ENCODE assay signal across 9 cellular contexts in the genomic region with DNA sequence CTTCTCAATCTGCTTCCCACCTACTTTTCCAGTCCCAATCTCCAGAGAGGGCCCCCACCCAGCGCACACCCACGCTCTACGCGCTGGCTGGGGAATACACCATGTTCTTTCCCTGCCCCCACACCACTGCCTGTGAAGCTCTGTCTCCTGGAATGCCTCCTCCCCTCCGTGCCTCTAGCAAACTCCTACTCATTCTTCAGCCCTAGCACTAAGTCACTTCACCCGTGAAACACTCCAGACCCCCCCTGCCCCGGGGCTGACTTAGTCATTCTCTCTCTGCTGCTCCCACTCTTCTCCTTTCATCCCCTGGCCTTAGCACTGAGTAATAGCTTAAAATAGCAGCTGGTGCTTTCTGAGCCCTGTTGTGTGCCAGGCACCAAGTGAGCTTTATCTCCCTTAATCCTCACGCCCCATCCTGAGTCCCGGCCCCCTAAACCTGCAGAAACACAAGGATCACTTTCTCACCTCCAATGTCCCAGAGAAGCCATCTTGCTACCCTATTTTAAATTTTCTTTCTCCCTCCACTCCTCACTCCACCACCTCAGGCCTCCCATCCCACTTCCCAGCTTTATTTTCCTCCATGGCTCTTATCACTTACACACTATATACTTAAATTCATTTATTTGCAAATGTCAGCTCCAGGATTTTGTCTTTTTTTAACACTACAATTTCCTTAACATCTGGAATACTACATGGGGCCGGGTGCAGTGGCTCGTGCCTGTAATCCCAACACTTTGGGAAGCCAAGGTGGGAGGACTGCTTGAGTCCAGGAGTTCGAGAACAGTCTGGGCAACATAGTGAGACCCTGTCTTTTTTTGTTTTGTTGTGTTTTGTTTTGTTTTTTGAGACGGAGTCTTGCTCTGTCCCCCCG. TPM values are rescaled to one million over a fixed set of nuclear protein-coding genes. Genes with fewer than 3 reads are reported as not detected.
DNase-seq lines count a peak whose midpoint lies in the region; ATAC-seq, FAIRE-seq and TF ChIP-seq lines count a peak whose summit lies in the region.
"Had no signal": no experiment of that assay in that cellular context is flagged by ENCODE, and none has a peak within 500 bp of the region (broad histone marks: within the 10 kb centered on the region; RNA-seq: fewer than 3 reads in every experiment).

No MANE protein-coding gene starts in this region.

- H3K27me3 ChIP-seq in IMR-90 (ENCODE audit: control insufficient read depth, insufficient read depth, low read length) (no peaks in the 10 kb centered on the region), adrenal gland (no peaks in the 10 kb centered on the region), keratinocyte (ENCODE audit: control insufficient read depth, extremely low read depth, insufficient read depth, low read length) (no peaks in the 10 kb centered on the region)

- peak overlapping the region; percentile 91 for H2AK5ac ChIP-seq in IMR-90 (ENCODE audit: low read depth, low read length)

- H3K9me3 ChIP-seq in IMR-90 (ENCODE audit: control insufficient read depth, insufficient read depth, low read length) (no peaks in the 10 kb centered on the region), adrenal gland (replicated peaks in 1 of 3) (no peaks in the 10 kb centered on the region), keratinocyte (ENCODE audit: control insufficient read depth, low read depth, low read length) (no peaks in the 10 kb centered on the region)

- 27% methylated on average over 12 of the region's 14 CpGs; no CpG with 5 or more reads in 1 of the 2 experiments for WGBS in IMR-90 (ENCODE audit: extremely low coverage in 2 of 2, insufficient read length in 1 of 2), 2 experiments
- WGBS in adrenal gland, 4 donors, result 41 to 55% (median 45%) methylated on average over 14 of the region's 14 CpGs

- no peak for FAIRE-seq in keratinocyte (lab: Jason Lieb, UNC)
- FAIRE-seq: colon had no signal

- peak overlapping the region; percentile 56 for H2BK5ac ChIP-seq in IMR-90 (ENCODE audit: low read depth, low read length, poor library complexity, severe bottlenecking)

- no peaks in the 10 kb centered on the region for H3K79me1 ChIP-seq in IMR-90 (ENCODE audit: low read depth in 1 of 2, low read length in 2 of 2)

- CTCF ChIA-PET in IMR-90 (lab: Yijun Ruan, JAX), result interaction anchor here (0.7 to 2.9 kb wide), 5 partner anchors 9 to 137 kb away, joined by 3 to 11 read pairs (median 4); no protein-coding TSS in a partner anchor

- H3K4me3 ChIP-seq in IMR-90 (ENCODE audit: insufficient read depth, low read depth, low read length), result no peak overlapping the region
- no peak overlapping the region for H3K4me3 ChIP-seq in adrenal gland
- peak overlapping the region in 1 of 3 experiments; percentile 15 for H3K4me3 ChIP-seq in keratinocyte (ENCODE audit: control insufficient read depth in 2 of 3, extremely low read depth in 1 of 3, insufficient read depth in 2 of 3, low read depth in 1 of 3, low read length in 3 of 3)

- peak overlapping the region; percentile 82 for H2BK120ac ChIP-seq in IMR-90 (ENCODE audit: low read depth, low read length)

- H3K14ac ChIP-seq in IMR-90 (replicated peaks; ENCODE audit: low read depth, low read length), result peak overlapping the region; percentile 82

- peak; percentile 39 for TF ChIP-seq RAD21 in IMR-90 (IDR thresholded peaks at IDR 0.05; ENCODE audit: low read length)

- H2BK15ac ChIP-seq in IMR-90 (ENCODE audit: low read depth, low read length), result peak overlapping the region; percentile 86

- peak overlapping the region; percentile 88 for H2BK20ac ChIP-seq in IMR-90 (ENCODE audit: low read depth, low read length)

- H3K9me1 ChIP-seq in IMR-90 (ENCODE audit: insufficient read depth, low read length) (peaks cover 24% of the 10 kb centered on the region), keratinocyte (ENCODE audit: control insufficient read depth, extremely low read depth, insufficient read depth, low read length) (no peaks in the 10 kb centered on the region)

- dilution Hi-C loops in IMR-90 (cut with HindIII; ENCODE audit: low sequenced_read_pairs, unreplicated experiment), result no loop called here
- dilution Hi-C loops in keratinocyte (cut with MboI; ENCODE audit: extremely low pct_ligation_motif_present, low sequenced_read_pairs), result no loop called here

- no TSS peak for BruUV-seq in IMR-90 (replicated peaks; lab: Mats Ljungman, UMichigan)

- peak overlapping the region; percentile 80 for H3K4ac ChIP-seq in IMR-90 (ENCODE audit: low read depth, low read length)

- in situ Hi-C loops in IMR-90 (cut with MboI; ENCODE audit: low sequenced_read_pairs), result no loop called here

- H4K5ac ChIP-seq in IMR-90 (ENCODE audit: low read depth, low read length), result peak overlapping the region; percentile 40

- H3K56ac ChIP-seq in IMR-90 (ENCODE audit: extremely low read depth, insufficient read depth, low read length), result peak overlapping the region; percentile 69

- peak overlapping the region; percentile 52 for H3K18ac ChIP-seq in IMR-90 (ENCODE audit: low read depth, low read length)

- H4K20me1 ChIP-seq in IMR-90 (ENCODE audit: insufficient read depth, low read length) (no peaks in the 10 kb centered on the region), keratinocyte (ENCODE audit: control insufficient read depth, extremely low read depth, insufficient read depth, low read length) (no peaks in the 10 kb centered on the region)

- no peak for TF ChIP-seq CTCF in IMR-90 (conservative IDR thresholded peaks at IDR 0.05; ENCODE audit: low read depth, low read length)
- TF ChIP-seq CTCF in adrenal gland (IDR thresholded peaks at IDR 0.05), result no peak
- TF ChIP-seq CTCF in keratinocyte (optimal IDR thresholded peaks at IDR 0.05 in 1 of 3, IDR thresholded peaks at IDR 0.05 in 1 of 3, conservative IDR thresholded peaks at IDR 0.05 in 1 of 3; ENCODE audit: extremely low read depth in 1 of 3, insufficient read depth in 2 of 3, low read length in 3 of 3), result no peak

- DNase-seq in AG08396 (ENCODE audit: low spot score), result peak; percentile 88
- DNase-seq in IMR-90, result peak; percentile 96
- peak; percentile 58 to 90 (median 84) for DNase-seq in adrenal gland
- DNase-seq in keratinocyte (ENCODE audit: low read depth, low spot score), result peak; percentile 94
- DNase-seq in stimulated activated CD4-positive, alpha-beta T cell treated with anti-CD3 and anti-CD28 coated beads, Interleukin-4, amount 100 ng/mL, for 1 hour, result peak; percentile 86
- no peak for DNase-seq in NCI-H2196 treated with DMSO at 0.1 percent for 48 hours (lab: John Stamatoyannopoulos, UW; ENCODE audit: unreplicated experiment)

- intact Hi-C loops in IMR-90 (cut with micrococcal nuclease), result no loop called here
- intact Hi-C loops in adrenal gland (cut with DNase I), result no loop called here

- TF ChIP-seq POLR2A in IMR-90 (IDR thresholded peaks at IDR 0.05; ENCODE audit: low read depth, low read length) (no peak), adrenal gland (IDR thresholded peaks at IDR 0.05) (peak in 1 of 2 donors; percentile 36)

- peak overlapping the region; percentile 78 for H2AK9ac ChIP-seq in IMR-90 (replicated peaks; ENCODE audit: low read depth, low read length, poor library complexity)

- POLR2A ChIA-PET in IMR-90 (lab: Charles Lee; ENCODE audit: unreplicated experiment), result interaction anchor here (0.5 kb wide), 1 partner anchor 9 kb away, joined by 3 read pairs; no protein-coding TSS in a partner anchor

- H3K36me3 ChIP-seq in IMR-90 (ENCODE audit: control insufficient read depth, insufficient read depth, low read length), result no peaks in the 10 kb centered on the region
- H3K36me3 ChIP-seq in adrenal gland (replicated peaks in 1 of 2), result no peaks in the 10 kb centered on the region
- no peaks in the 10 kb centered on the region for H3K36me3 ChIP-seq in keratinocyte (ENCODE audit: control insufficient read depth in 2 of 2, extremely low read depth in 1 of 2, insufficient read depth in 2 of 2, low read length in 2 of 2)

- H4K8ac ChIP-seq in IMR-90 (ENCODE audit: low read depth in 2 of 2, low read length in 2 of 2), result peak overlapping the region; percentile 75 to 83

- peak overlapping the region; percentile 66 for H3K27ac ChIP-seq in IMR-90 (ENCODE audit: insufficient read depth, low read length)
- H3K27ac ChIP-seq in adrenal gland, result peak overlapping the region in 3 of 5 donors; percentile 37 to 72 (median 52)
- peak overlapping the region; percentile 82 for H3K27ac ChIP-seq in keratinocyte (ENCODE audit: control insufficient read depth, insufficient read depth, low read length)

- peaks cover 13% of the 10 kb centered on the region for H3K4me1 ChIP-seq in IMR-90 (ENCODE audit: control insufficient read depth, insufficient read depth, low read length)
- H3K4me1 ChIP-seq in adrenal gland (replicated peaks in 1 of 2), result peaks cover 9 to 12% of the 10 kb centered on the region in 2 donors
- H3K4me1 ChIP-seq in keratinocyte (ENCODE audit: control insufficient read depth, extremely low read depth, insufficient read depth, low read length), result peaks cover 42% of the 10 kb centered on the region

- H3K23ac ChIP-seq in IMR-90 (ENCODE audit: low read depth, low read length), result peak overlapping the region; percentile 15; the same call in 1 of the 2 replicates

- peak; percentile 97 for ATAC-seq in IMR-90 (ENCODE audit: low read depth)
- no peak for ATAC-seq in GM18873 (IDR thresholded peaks at IDR 0.05; ENCODE audit: low FRiP score, unreplicated experiment)
- no peak for ATAC-seq in GM19395 (IDR thresholded peaks at IDR 0.05; ENCODE audit: unreplicated experiment)

- H4K91ac ChIP-seq in IMR-90 (ENCODE audit: insufficient read depth, low read depth, low read length), result peak overlapping the region; percentile 73

- H3K4me2 ChIP-seq in IMR-90 (ENCODE audit: low read depth, low read length), result peak overlapping the region; percentile 55
- H3K4me2 ChIP-seq in keratinocyte (ENCODE audit: control insufficient read depth, extremely low read depth, insufficient read depth, low read depth, low read length), result peak overlapping the region; percentile 80

- no peaks in the 10 kb centered on the region for H3K79me2 ChIP-seq in keratinocyte (ENCODE audit: control insufficient read depth, insufficient read depth, low read length)

- H3K9ac ChIP-seq in IMR-90 (ENCODE audit: low read depth, low read length) (peak overlapping the region; percentile 30), keratinocyte (ENCODE audit: control insufficient read depth, extremely low read depth, insufficient read depth, low read length) (peak overlapping the region; percentile 57)

- H2AFZ ChIP-seq in IMR-90 (replicated peaks; ENCODE audit: low read length, poor library complexity) (peak overlapping the region; percentile 92), keratinocyte (ENCODE audit: control insufficient read depth, low read length) (peak overlapping the region; percentile 90)

RNA-seq across cellular contexts. Expression of gene PARD6B, which starts 6.3 kb away (rescaled TPM):
- total RNA-seq in IMR-90 (2012; rRNA removed), result 0.90 and 1.4 TPM in 2 replicates
- 0.14 and 0.17 TPM in 2 replicates for polyA plus RNA-seq in IMR-90 (2012; rRNA removed)
- polyA plus RNA-seq in IMR-90 (2012; cell fraction: cytosol; rRNA removed), result 0.05 and 0.08 TPM in 2 replicates
- polyA plus RNA-seq in IMR-90 (2012; cell fraction: nucleus; rRNA removed; ENCODE audit: low replicate concordance), result 0.07 and 0.25 TPM in 2 replicates
- total RNA-seq in adrenal gland, result 10 to 100 TPM in 1 of 8 donors, 1 to 10 TPM in 7; 4.6 to 10.8 (median 6.5) TPM
- 1 to 10 TPM; 1.1 to 2.4 (median 1.5) TPM for polyA plus RNA-seq in adrenal gland
- 1.4 to 2.0 TPM (median 1.4 TPM) in 3 replicates for polyA plus RNA-seq in keratinocyte
- polyA plus RNA-seq in keratinocyte (2011; ENCODE audit: low read depth), result 9.9 TPM
- 0.30 and 1.1 TPM in 2 replicates for polyA plus RNA-seq in keratinocyte (2011; cell fraction: cytosol; rRNA removed)
- polyA plus RNA-seq in keratinocyte (2011; cell fraction: nucleus; rRNA removed), result 2.0 and 2.9 TPM in 2 replicates
- polyA plus RNA-seq in keratinocyte (2012; ENCODE audit: low replicate concordance), result 1.1 and 9.7 TPM in 2 replicates
- polyA minus RNA-seq in keratinocyte, result 1.8 to 4.9 TPM (median 2.5 TPM) in 3 replicates
- 1.5 TPM for polyA minus RNA-seq in keratinocyte (2011; cell fraction: cytosol; rRNA and poly(A)+ RNA removed)
- 2.5 and 4.3 TPM in 2 replicates for polyA minus RNA-seq in keratinocyte (2011; cell fraction: nucleus; rRNA and poly(A)+ RNA removed)

RNA-seq across cellular contexts. Expression of gene RIPOR3, which starts 33.7 kb away (rescaled TPM):
- total RNA-seq in IMR-90 (2012; rRNA removed), result 0.28 and 0.54 TPM in 2 replicates
- 1.7 TPM in 2 replicates for polyA plus RNA-seq in IMR-90 (2012; rRNA removed)
- 0.28 and 0.71 TPM in 2 replicates for polyA plus RNA-seq in IMR-90 (2012; cell fraction: cytosol; rRNA removed)
- 11.7 and 15.4 TPM in 2 replicates for polyA plus RNA-seq in IMR-90 (2012; cell fraction: nucleus; rRNA removed; ENCODE audit: low replicate concordance)
- total RNA-seq in adrenal gland, result 10 to 100 TPM; 10.6 to 69.9 (median 23.7) TPM
- 100 to 1,000 TPM in 1 of 3 donors, 10 to 100 TPM in 1, 1 to 10 TPM in 1; 3.4 to 135 (median 37.7) TPM for polyA plus RNA-seq in adrenal gland
- polyA plus RNA-seq in keratinocyte, result 0.10 to 0.40 TPM (median 0.10 TPM) in 3 replicates
- polyA plus RNA-seq in keratinocyte (2011; ENCODE audit: low read depth), result 0.42 TPM
- polyA plus RNA-seq in keratinocyte (2011; cell fraction: cytosol; rRNA removed), result 0.05 and 0.06 TPM in 2 replicates
- 0.43 and 0.44 TPM in 2 replicates for polyA plus RNA-seq in keratinocyte (2011; cell fraction: nucleus; rRNA removed)
- 0.22 and 1.2 TPM in 2 replicates for polyA plus RNA-seq in keratinocyte (2012; ENCODE audit: low replicate concordance)
- 0.10 to 0.72 TPM in 2 of 3 replicates, not detected in the other for polyA minus RNA-seq in keratinocyte
- polyA minus RNA-seq in keratinocyte (2011; cell fraction: cytosol; rRNA and poly(A)+ RNA removed), result not detected
- polyA minus RNA-seq in keratinocyte (2011; cell fraction: nucleus; rRNA and poly(A)+ RNA removed), result 0.11 and 0.31 TPM in 2 replicates
